ENCODE assay signal across 14 cellular contexts in genomic region chr6:138500045-138500665, GRCh38. TPM values are rescaled to one million over a fixed set of nuclear protein-coding genes. Genes with fewer than 3 reads are reported as not detected.
DNase-seq lines count a peak whose midpoint lies in the region; ATAC-seq and TF ChIP-seq lines count a peak whose summit lies in the region.
"Had no signal": no experiment of that assay in that cellular context is flagged by ENCODE, and none has a peak within 500 bp of the region (broad histone marks: within the 10 kb centered on the region; RNA-seq: fewer than 3 reads in every experiment).

No MANE protein-coding gene starts in this region.

- H3K79me2 ChIP-seq in GM23248 (ENCODE audit: insufficient read depth), result no peaks in the 10 kb centered on the region

- H4K20me1 ChIP-seq in GM23248 (ENCODE audit: insufficient read depth), result no peaks in the 10 kb centered on the region

- H3K36me3 ChIP-seq in GM23248 (ENCODE audit: low read depth) (no peaks in the 10 kb centered on the region), WERI-Rb-1 (peaks cover 10% of the 10 kb centered on the region)

- peak overlapping the region; percentile 45 for H3K4me3 Mint-ChIP-seq in progenitor cell of endocrine pancreas (ENCODE audit: low read depth)
- H3K4me3 Mint-ChIP-seq: activated CD8-positive, alpha-beta memory T cell treated with anti-CD3 and anti-CD28 coated beads, Interleukin-2, amount 10 ng/mL, durations not matched to agents 7 days and 5 days; CD4-positive, CD25-positive, alpha-beta regulatory T cell had no signal

- no peaks in the 10 kb centered on the region for H3K27me3 Mint-ChIP-seq in progenitor cell of endocrine pancreas

- intact Hi-C loops in right cardiac atrium (cut with DNase I), result no loop called here

- DNase-seq in GM23248, result no peak
- no peak for DNase-seq in WERI-Rb-1
- DNase-seq in kidney glomerular epithelial cell (lab: John Stamatoyannopoulos, UW), result peak; percentile 19
- no peak for DNase-seq in progenitor cell of endocrine pancreas (ENCODE audit: low spot score, unreplicated experiment)
- DNase-seq in CD1c-positive myeloid dendritic cell (ENCODE audit: extremely low spot score), result no peak
- no peak for DNase-seq in right cardiac atrium
- DNase-seq: activated CD8-positive, alpha-beta memory T cell treated with anti-CD3 and anti-CD28 coated beads, Interleukin-2, amount 10 ng/mL, durations not matched to agents 7 days and 5 days; CD4-positive, CD25-positive, alpha-beta regulatory T cell; NCI-H774; SIG-M5 had no signal

- H3K9me3 Mint-ChIP-seq in progenitor cell of endocrine pancreas (ENCODE audit: low read depth), result no peaks in the 10 kb centered on the region
- H3K9me3 Mint-ChIP-seq: activated naive CD4-positive, alpha-beta T cell treated with anti-CD3 and anti-CD28 coated beads, Interleukin-2, amount 50 U/mL, for 72 hours had no signal

- 0 out of 2 replicates have a peak overlapping the region, but pooled peaks have one; percentile 23 for H2AFZ ChIP-seq in GM23248

- no peaks in the 10 kb centered on the region for H3F3A ChIP-seq in GM23248 (ENCODE audit: insufficient read depth)

- no peak for ATAC-seq in GM19467 (IDR thresholded peaks at IDR 0.05; ENCODE audit: unreplicated experiment)
- ATAC-seq in GM21825 (IDR thresholded peaks at IDR 0.05; ENCODE audit: unreplicated experiment), result no peak
- no peak for ATAC-seq in right cardiac atrium
- ATAC-seq: activated CD8-positive, alpha-beta memory T cell treated with anti-CD3 and anti-CD28 coated beads, Interleukin-2, amount 10 ng/mL, durations not matched to agents 7 days and 5 days; activated naive CD4-positive, alpha-beta T cell treated with anti-CD3 and anti-CD28 coated beads, Interleukin-2, amount 50 U/mL, for 72 hours had no signal

- no peaks in the 10 kb centered on the region for H3K27me3 ChIP-seq in GM23248 (replicated peaks; ENCODE audit: insufficient read depth)
- no peaks in the 10 kb centered on the region for H3K27me3 ChIP-seq in WERI-Rb-1 (ENCODE audit: insufficient read depth, low read depth, severe bottlenecking)
- no peaks in the 10 kb centered on the region for H3K27me3 ChIP-seq in right cardiac atrium (ENCODE audit: control insufficient read depth, insufficient read depth)

- H3K27ac Mint-ChIP-seq in progenitor cell of endocrine pancreas, result peak overlapping the region; percentile 95
- H3K27ac Mint-ChIP-seq: activated CD8-positive, alpha-beta memory T cell treated with anti-CD3 and anti-CD28 coated beads, Interleukin-2, amount 10 ng/mL, durations not matched to agents 7 days and 5 days; activated naive CD4-positive, alpha-beta T cell treated with anti-CD3 and anti-CD28 coated beads, Interleukin-2, amount 50 U/mL, for 72 hours; CD4-positive, CD25-positive, alpha-beta regulatory T cell had no signal

- 44 to 57% methylated on average over 3 of the region's 3 CpGs for WGBS in GM23248 (ENCODE audit: low coverage in 1 of 2, low lambda C conversion rate in 2 of 2, missing lambda C conversion rate in 2 of 2), 2 experiments
- WGBS in right cardiac atrium, result 78% methylated on average over 3 of the region's 3 CpGs

- H3K9me2 ChIP-seq in GM23248 (ENCODE audit: insufficient read depth), result no peaks in the 10 kb centered on the region

- TF ChIP-seq CTCF in WERI-Rb-1 (IDR thresholded peaks at IDR 0.05; ENCODE audit: low read depth, low read length), result no peak
- no peak for TF ChIP-seq CTCF in progenitor cell of endocrine pancreas (IDR thresholded peaks at IDR 0.05; ENCODE audit: unreplicated experiment)

- H3K4me3 ChIP-seq in GM23248 (no peak overlapping the region), WERI-Rb-1 (ENCODE audit: low read depth, low read length) (peak overlapping the region; percentile 85), right cardiac atrium (ENCODE audit: low read length) (no peak overlapping the region)

- no peak overlapping the region for H3K9ac ChIP-seq in GM23248
- H3K9ac ChIP-seq: KMS-11 had no signal

- H3K27ac ChIP-seq in GM23248 (no peak overlapping the region), WERI-Rb-1 (peak overlapping the region; percentile 92), right cardiac atrium (ENCODE audit: low read length) (no peak overlapping the region)
- H3K27ac ChIP-seq: KMS-11 had no signal

- in situ Hi-C loops in GM23248 (cut with MboI), result loop anchor here (25.0 kb wide), 1 partner anchor 388 kb away; the partner anchor contains the start of gene PERP

- H3K4me1 ChIP-seq in GM23248 (ENCODE audit: insufficient read depth) (no peaks in the 10 kb centered on the region), right cardiac atrium (ENCODE audit: control insufficient read depth, insufficient read depth, low read length) (peaks cover 2% of the 10 kb centered on the region)

- peaks cover 70% of the 10 kb centered on the region for H3K4me1 Mint-ChIP-seq in progenitor cell of endocrine pancreas (ENCODE audit: low read depth)
- H3K4me1 Mint-ChIP-seq: activated CD8-positive, alpha-beta memory T cell treated with anti-CD3 and anti-CD28 coated beads, Interleukin-2, amount 10 ng/mL, durations not matched to agents 7 days and 5 days had no signal

- no peaks in the 10 kb centered on the region for H3K9me3 ChIP-seq in GM23248 (ENCODE audit: low read depth)
- no peaks in the 10 kb centered on the region for H3K9me3 ChIP-seq in WERI-Rb-1 (ENCODE audit: severe bottlenecking)
- no peaks in the 10 kb centered on the region for H3K9me3 ChIP-seq in right cardiac atrium (ENCODE audit: control insufficient read depth, low read length)

- peaks cover 9% of the 10 kb centered on the region for H3K36me3 Mint-ChIP-seq in progenitor cell of endocrine pancreas (ENCODE audit: insufficient read depth)
- H3K36me3 Mint-ChIP-seq: activated CD8-positive, alpha-beta memory T cell treated with anti-CD3 and anti-CD28 coated beads, Interleukin-2, amount 10 ng/mL, durations not matched to agents 7 days and 5 days; activated naive CD4-positive, alpha-beta T cell treated with anti-CD3 and anti-CD28 coated beads, Interleukin-2, amount 50 U/mL, for 72 hours; CD4-positive, CD25-positive, alpha-beta regulatory T cell had no signal

- H3K4me2 ChIP-seq in GM23248 (ENCODE audit: unreplicated experiment), result no peak overlapping the region
- H3K4me2 ChIP-seq: KMS-11 had no signal

RNA-seq across cellular contexts. Expression of gene NHSL1, which starts 0.9 kb away (rescaled TPM):
- total RNA-seq in GM23248 (2014; rRNA removed; shearing (Covaris generic)), result 6.2 and 9.4 TPM in 2 replicates
- polyA plus RNA-seq in GM23248 (2016; fragmentation: Nextera tagmentation; extraction: Ambion mirVana) (3.3 and 3.4 TPM in 2 replicates), right cardiac atrium (10.5 TPM)
- total RNA-seq in progenitor cell of endocrine pancreas (79.0 and 86.5 TPM in 2 replicates), right cardiac atrium (10 to 100 TPM; 35.4 to 46.5 (median 38.8) TPM)
- total RNA-seq: CD4-positive, CD25-positive, alpha-beta regulatory T cell had no signal
